28 cellular contexts compared by ENCODE assay signal in genomic region chr12:89540586-89540985, GRCh38.
"Had no signal": no experiment of that assay in that cellular context is flagged by ENCODE, and none has a peak within 500 bp of the region (broad histone marks: within the 10 kb centered on the region; RNA-seq: fewer than 3 reads in every experiment).

No MANE protein-coding gene starts in this region.

- H3K4me3 ChIP-seq: gastrocnemius medialis, hepatocyte, skin epidermis, stomach, thyroid gland, upper lobe of left lung, vagina had no signal

- H3K27ac ChIP-seq: epithelial cell of prostate, gastrocnemius medialis, hepatocyte, neutrophil, skin epidermis, stomach, thyroid gland, upper lobe of left lung, vagina had no signal

- FAIRE-seq: keratinocyte, TTC549 had no signal

- DNase-seq: activated B cell treated with CpG ODN at 0.5 μM for 24 hours; activated CD4-positive, alpha-beta T cell treated with anti-CD3 and anti-CD28 coated beads, Interleukin-2, amount 50 U/mL, for 1 hour; activated CD8-positive, alpha-beta T cell treated with anti-CD3 and anti-CD28 coated beads for 36 hours; activated naive CD8-positive, alpha-beta T cell treated with anti-CD3 and anti-CD28 coated beads, Interleukin-2, amount 50 U/mL, for 24 hours; activated T-cell treated with anti-CD3 and anti-CD28 coated beads, Interleukin-2, amount 50 U/mL, for 4 hours; amygdala; caudate nucleus; gastrocnemius medialis; left cardiac atrium; left ventricle myocardium superior; naive B cell; nephron progenitor cell; stimulated activated CD4-positive, alpha-beta T cell treated with anti-CD3 and anti-CD28 coated beads, Interleukin-12 subunit alpha, Interleukin-12 subunit beta, amount 100 ng/mL, for 4 hours; stimulated activated CD4-positive, alpha-beta T cell treated with anti-CD3 and anti-CD28 coated beads, Interleukin-4, amount 100 ng/mL, for 1 hour; stomach; T-helper 1 cell; thyroid gland; upper lobe of left lung had no signal

- H3K4me2 ChIP-seq: hepatocyte had no signal

- H3K27me3 ChIP-seq: gastrocnemius medialis, hepatocyte, neutrophil, stomach, thyroid gland, upper lobe of left lung, vagina had no signal

- H3K36me3 ChIP-seq: gastrocnemius medialis, neutrophil, thyroid gland, upper lobe of left lung, vagina had no signal

- H3K9me3 ChIP-seq: gastrocnemius medialis, neutrophil, stomach, thyroid gland, upper lobe of left lung, vagina had no signal

- H3K79me2 ChIP-seq: hepatocyte had no signal

- ATAC-seq: activated CD8-positive, alpha-beta T cell treated with anti-CD3 and anti-CD28 coated beads for 36 hours; activated naive CD8-positive, alpha-beta T cell treated with anti-CD3 and anti-CD28 coated beads, Interleukin-2, amount 50 U/mL, for 24 hours; activated T-cell treated with anti-CD3 and anti-CD28 coated beads, Interleukin-2, amount 50 U/mL, for 4 hours; activated T-helper 17 cell treated with anti-CD3 and anti-CD28 coated beads, Interleukin-2, amount 50 U/mL, for 72 hours; gastrocnemius medialis; left cardiac atrium; left ventricle myocardium superior; sciatic nerve; stimulated activated memory B cell treated with anti-CD40 and anti-IgM and Interleukin-4, amounts not matched to agents 10 μg/mL and 1 μg/mL and 100 μg/mL, for 72 hours had no signal

- H2AFZ ChIP-seq: hepatocyte had no signal
